1 cellular context compared by ENCODE assay signal in genomic region chr19:44897835-44898234, GRCh38.
TF ChIP-seq lines count a peak whose summit lies in the region.

No MANE protein-coding gene starts in this region.

TF ChIP-seq in K562, 482 proteins besides CTCF, POLR2A, EP300 and RAD21:
- TF ChIP-seq TCF7 (IDR thresholded peaks at IDR 0.05; ENCODE audit: borderline replicate concordance) = no peak
- peak; percentile 56; the same call in 1 of the 2 replicates for TF ChIP-seq POLR2G (IDR thresholded peaks at IDR 0.05; ENCODE audit: low read depth, low read length)
- peak; percentile 73 for TF ChIP-seq RBFOX2 (IDR thresholded peaks at IDR 0.05; ENCODE audit: low read depth, low read length)
